10 cellular contexts compared by ENCODE assay signal in the genomic region with DNA sequence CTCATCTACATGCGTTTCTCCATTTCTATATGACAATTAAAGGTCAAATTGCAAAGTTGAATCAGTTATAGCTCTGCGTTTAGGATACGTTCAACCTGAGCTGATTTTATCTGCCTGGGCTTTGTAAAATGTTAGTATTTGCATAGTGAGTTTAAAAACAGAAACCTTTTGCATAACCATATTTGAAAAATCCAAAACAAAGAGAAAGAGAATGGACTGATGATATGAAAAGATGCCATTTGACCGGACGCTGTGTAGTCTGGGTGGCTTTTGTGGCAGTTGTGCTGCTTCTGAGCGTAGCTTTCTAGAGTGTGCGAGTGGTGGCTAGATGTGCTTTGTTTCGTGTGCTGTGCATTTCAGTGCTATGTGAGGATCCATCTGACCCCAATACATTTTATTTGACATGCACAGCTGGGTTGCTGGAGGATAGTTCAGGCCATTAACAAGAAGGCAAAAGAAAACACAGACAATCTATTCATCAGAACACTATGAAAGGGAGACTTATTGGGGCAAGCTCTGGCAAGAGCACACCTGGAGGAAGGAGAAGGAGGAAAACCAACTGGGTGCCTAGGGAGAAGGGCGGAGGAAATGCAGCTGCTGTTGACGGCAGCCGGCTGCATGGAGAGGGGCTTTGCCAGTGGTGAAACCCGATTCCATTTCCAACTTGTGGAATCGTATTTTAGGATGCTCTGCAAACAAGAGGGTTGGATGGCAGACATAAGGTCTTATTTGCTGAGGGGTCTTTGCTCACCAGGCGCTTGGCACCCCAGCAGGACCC.
DNase-seq lines count a peak whose midpoint lies in the region; ATAC-seq lines count a peak whose summit lies in the region.
"Had no signal": no experiment of that assay in that cellular context is flagged by ENCODE, and none has a peak within 500 bp of the region (broad histone marks: within the 10 kb centered on the region; RNA-seq: fewer than 3 reads in every experiment).

No MANE protein-coding gene starts in this region.

- peak overlapping the region; percentile 0 for H3K27ac Mint-ChIP-seq in activated CD4-positive, alpha-beta memory T cell treated with anti-CD3 and anti-CD28 coated beads for 36 hours
- H3K27ac Mint-ChIP-seq in activated CD4-positive, alpha-beta memory T cell treated with anti-CD3 and anti-CD28 coated beads, Interleukin-2, amount 10 ng/mL, durations not matched to agents 7 days and 5 days = no peak overlapping the region
- H3K27ac Mint-ChIP-seq in stimulated activated naive CD8-positive, alpha-beta T cell treated with anti-CD3 and anti-CD28 coated beads, Interleukin-15, amount 100 ng/mL, for 72 hours = no peak overlapping the region

- intact Hi-C loops in activated CD4-positive, alpha-beta memory T cell treated with anti-CD3 and anti-CD28 coated beads for 36 hours (cut with micrococcal nuclease) = loop anchor here (1.0 kb wide), 1 partner anchor 7 kb away; no protein-coding TSS in a partner anchor

- peak overlapping the region; percentile 42 for H3K27ac ChIP-seq in cingulate gyrus (ENCODE audit: low read depth, low read length)

- peaks cover 31% of the 10 kb centered on the region for H3K4me1 Mint-ChIP-seq in activated CD4-positive, alpha-beta memory T cell treated with anti-CD3 and anti-CD28 coated beads for 36 hours (ENCODE audit: low read depth)
- peaks cover 38% of the 10 kb centered on the region for H3K4me1 Mint-ChIP-seq in activated CD4-positive, alpha-beta memory T cell treated with anti-CD3 and anti-CD28 coated beads, Interleukin-2, amount 10 ng/mL, durations not matched to agents 7 days and 5 days
- peaks cover 84% of the 10 kb centered on the region for H3K4me1 Mint-ChIP-seq in stimulated activated naive CD8-positive, alpha-beta T cell treated with anti-CD3 and anti-CD28 coated beads, Interleukin-15, amount 100 ng/mL, for 72 hours

- CTCF ChIA-PET in activated CD4-positive, alpha-beta memory T cell treated with anti-CD3 and anti-CD28 coated beads for 36 hours (lab: Charles Lee) = interaction anchor here (1.1 to 3.6 kb wide), 5 partner anchors 10 to 47 kb away, joined by 3 to 9 read pairs (median 3); no protein-coding TSS in a partner anchor
- CTCF ChIA-PET in activated CD4-positive, alpha-beta memory T cell treated with anti-CD3 and anti-CD28 coated beads, Interleukin-2, amount 10 ng/mL, durations not matched to agents 7 days and 5 days (lab: Charles Lee) = interaction anchor here (0.9 to 1.8 kb wide), 7 partner anchors 7 to 261 kb away, joined by 4 to 7 read pairs (median 5); partner anchors contain the start of gene BCL2L11

- H3K9me3 Mint-ChIP-seq in activated CD4-positive, alpha-beta memory T cell treated with anti-CD3 and anti-CD28 coated beads for 36 hours = no peaks in the 10 kb centered on the region
- H3K9me3 Mint-ChIP-seq in activated CD4-positive, alpha-beta memory T cell treated with anti-CD3 and anti-CD28 coated beads, Interleukin-2, amount 10 ng/mL, durations not matched to agents 7 days and 5 days = no peaks in the 10 kb centered on the region
- peaks cover 0 to 12% of the 10 kb centered on the region in 2 donors for H3K9me3 Mint-ChIP-seq in stimulated activated naive CD8-positive, alpha-beta T cell treated with anti-CD3 and anti-CD28 coated beads, Interleukin-15, amount 100 ng/mL, for 72 hours

- H3K36me3 Mint-ChIP-seq in activated CD4-positive, alpha-beta memory T cell treated with anti-CD3 and anti-CD28 coated beads for 36 hours = no peaks in the 10 kb centered on the region
- H3K36me3 Mint-ChIP-seq in activated CD4-positive, alpha-beta memory T cell treated with anti-CD3 and anti-CD28 coated beads, Interleukin-2, amount 10 ng/mL, durations not matched to agents 7 days and 5 days (ENCODE audit: low read depth) = no peaks in the 10 kb centered on the region

- ATAC-seq in stimulated activated naive CD8-positive, alpha-beta T cell treated with anti-CD3 and anti-CD28 coated beads, Interleukin-15, amount 100 ng/mL, for 72 hours = no peak
- no peak for ATAC-seq in HG03196 (IDR thresholded peaks at IDR 0.05; ENCODE audit: unreplicated experiment)

- H3K27me3 Mint-ChIP-seq in activated CD4-positive, alpha-beta memory T cell treated with anti-CD3 and anti-CD28 coated beads for 36 hours = peaks cover 57% of the 10 kb centered on the region
- H3K27me3 Mint-ChIP-seq in activated CD4-positive, alpha-beta memory T cell treated with anti-CD3 and anti-CD28 coated beads, Interleukin-2, amount 10 ng/mL, durations not matched to agents 7 days and 5 days = peaks cover 62% of the 10 kb centered on the region
- peaks cover 46% of the 10 kb centered on the region for H3K27me3 Mint-ChIP-seq in stimulated activated naive CD8-positive, alpha-beta T cell treated with anti-CD3 and anti-CD28 coated beads, Interleukin-15, amount 100 ng/mL, for 72 hours

- POLR2A ChIA-PET in activated CD4-positive, alpha-beta memory T cell treated with anti-CD3 and anti-CD28 coated beads for 36 hours (lab: Charles Lee) = interaction anchor here (1.0 kb wide), 1 partner anchor 12 kb away, joined by 7 read pairs; no protein-coding TSS in a partner anchor
- POLR2A ChIA-PET in activated CD4-positive, alpha-beta memory T cell treated with anti-CD3 and anti-CD28 coated beads, Interleukin-2, amount 10 ng/mL, durations not matched to agents 7 days and 5 days (lab: Charles Lee) = interaction anchor here (1.2 to 1.7 kb wide), 3 partner anchors 10 to 262 kb away, joined by 4 to 13 read pairs (median 7); partner anchors contain the start of gene BCL2L11

- no peak overlapping the region for H3K4me3 Mint-ChIP-seq in activated CD4-positive, alpha-beta memory T cell treated with anti-CD3 and anti-CD28 coated beads for 36 hours
- H3K4me3 Mint-ChIP-seq in activated CD4-positive, alpha-beta memory T cell treated with anti-CD3 and anti-CD28 coated beads, Interleukin-2, amount 10 ng/mL, durations not matched to agents 7 days and 5 days = no peak overlapping the region
- H3K4me3 Mint-ChIP-seq in stimulated activated naive CD8-positive, alpha-beta T cell treated with anti-CD3 and anti-CD28 coated beads, Interleukin-15, amount 100 ng/mL, for 72 hours = peak overlapping the region; percentile 70 to 81

- no peak for DNase-seq in activated CD4-positive, alpha-beta memory T cell treated with anti-CD3 and anti-CD28 coated beads for 36 hours
- DNase-seq in activated CD4-positive, alpha-beta memory T cell treated with anti-CD3 and anti-CD28 coated beads, Interleukin-2, amount 10 ng/mL, durations not matched to agents 7 days and 5 days = no peak
- peak; percentile 30 for DNase-seq in NCI-H2171 (lab: John Stamatoyannopoulos, UW)
- DNase-seq in stimulated activated naive CD8-positive, alpha-beta T cell treated with anti-CD3 and anti-CD28 coated beads, Interleukin-15, amount 100 ng/mL, for 72 hours = no peak
- DNase-seq in middle frontal gyrus (ENCODE audit: extremely low spot score, low spot score) = no peak
- DNase-seq in 8988T = no peak
- DNase-seq: Kasumi-1, retina had no signal

Comparison
In these comparisons a context has a peak if more than half of its experiments do, and no peak if none do; other contexts are left out.
1. H3K4me3 Mint-ChIP-seq: peak in stimulated activated naive CD8-positive, alpha-beta T cell treated with anti-CD3 and anti-CD28 coated beads, Interleukin-15, amount 100 ng/mL, for 72 hours (2 of 2); none in activated CD4-positive, alpha-beta memory T cell treated with anti-CD3 and anti-CD28 coated beads for 36 hours (single experiment) and activated CD4-positive, alpha-beta memory T cell treated with anti-CD3 and anti-CD28 coated beads, Interleukin-2, amount 10 ng/mL, durations not matched to agents 7 days and 5 days (single experiment).